ENCODE assay signal across 22 cellular contexts in the genomic region with DNA sequence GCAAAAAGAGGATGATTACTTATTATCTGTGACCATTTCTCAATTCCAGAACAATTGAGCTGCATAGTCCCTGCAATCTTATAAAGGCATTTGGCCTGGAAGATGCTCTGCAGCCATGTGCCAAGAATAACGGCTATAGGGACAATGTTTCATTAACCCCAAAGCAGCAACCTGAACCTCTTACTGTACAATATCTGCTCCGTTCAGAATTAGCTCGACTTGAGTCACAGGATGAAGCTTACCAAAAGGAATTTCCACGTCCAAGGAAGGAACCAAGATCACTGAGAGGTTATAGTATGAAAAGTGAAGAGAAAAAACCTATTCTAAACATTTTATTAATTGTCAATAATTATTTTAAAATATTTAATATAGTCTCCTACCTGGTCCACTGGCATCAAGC.
DNase-seq lines count a peak whose midpoint lies in the region; TF ChIP-seq lines count a peak whose summit lies in the region.
"Had no signal": no experiment of that assay in that cellular context is flagged by ENCODE, and none has a peak within 500 bp of the region (broad histone marks: within the 10 kb centered on the region; RNA-seq: fewer than 3 reads in every experiment).

No MANE protein-coding gene starts in this region.

- no peaks in the 10 kb centered on the region for H3K79me2 ChIP-seq in SK-N-SH (ENCODE audit: insufficient read depth)
- H3K79me2 ChIP-seq in fibroblast of lung (ENCODE audit: control insufficient read depth, insufficient read depth, low read length) = no peaks in the 10 kb centered on the region

- H4K20me1 ChIP-seq in SK-N-SH (ENCODE audit: insufficient read depth) = no peaks in the 10 kb centered on the region
- H4K20me1 ChIP-seq in fibroblast of lung (ENCODE audit: control insufficient read depth, extremely low read depth, insufficient read depth, low read length) = no peaks in the 10 kb centered on the region

- no peak for TF ChIP-seq RAD21 in SK-N-SH (IDR thresholded peaks at IDR 0.05; ENCODE audit: low read length)

- DNase-seq in GM04503 (ENCODE audit: low read depth) (peak; percentile 20), SK-N-SH (no peak), fibroblast of lung (ENCODE audit: low read depth in 2 of 2) (peak; percentile 51 to 84), skeletal muscle cell (ENCODE audit: low read depth) (peak; percentile 76), SIG-M5 (lab: John Stamatoyannopoulos, UW) (no peak), cortex of kidney (lab: John Stamatoyannopoulos, UW) (no peak), NCI-H2196 (lab: John Stamatoyannopoulos, UW; ENCODE audit: unreplicated experiment) (no peak), midbrain (lab: John Stamatoyannopoulos, UW) (no peak)
- DNase-seq: activated CD4-positive, CD25-positive, alpha-beta regulatory T cell treated with anti-CD3 and anti-CD28 coated beads, Interleukin-2, amount 50 U/mL, for 72 hours; activated gamma-delta T cell; aorta; DMS79; H9; left ventricle myocardium superior; MM.1S; NCI-H1930; NCI-H510A treated with DMSO at 0.1 percent for 48 hours; small intestine; T-helper 9 cell had no signal

- H2AFZ ChIP-seq in SK-N-SH (ENCODE audit: low read depth) (no peak overlapping the region), fibroblast of lung (ENCODE audit: low read length) (no peak overlapping the region)

- H3K9ac ChIP-seq in SK-N-SH = no peak overlapping the region
- no peak overlapping the region for H3K9ac ChIP-seq in fibroblast of lung (ENCODE audit: insufficient read depth, low read length)

- H3K27me3 ChIP-seq in SK-N-SH (ENCODE audit: insufficient read depth) (no peaks in the 10 kb centered on the region), fibroblast of lung (ENCODE audit: control insufficient read depth, insufficient read depth, low read length) (no peaks in the 10 kb centered on the region)
- H3K27me3 ChIP-seq: SJSA1 had no signal

- H3K9me2 ChIP-seq in SK-N-SH = no peaks in the 10 kb centered on the region

- WGBS in SK-N-SH (ENCODE audit: low lambda C conversion rate) = 10% methylated on average over 4 of the region's 4 CpGs

- no peak for TF ChIP-seq EP300 in SK-N-SH (IDR thresholded peaks at IDR 0.05; ENCODE audit: borderline replicate concordance in 1 of 2, low read depth in 1 of 2, low read length in 1 of 2)

- H3K4me2 ChIP-seq in SK-N-SH (peak overlapping the region; percentile 56; the same call in 1 of the 2 replicates), fibroblast of lung (ENCODE audit: extremely low read depth, insufficient read depth, low read length) (no peak overlapping the region)

- CTCF ChIA-PET in SK-N-SH (lab: Yijun Ruan, JAX) = interaction anchor here (1.4 kb wide), 1 partner anchor 59 kb away, joined by 3 read pairs; no protein-coding TSS in a partner anchor

- peak overlapping the region in 1 of 2 experiments; percentile 47; a peak in 2 of 4 replicates for H3K27ac ChIP-seq in SK-N-SH (ENCODE audit: low read depth in 2 of 2, low read length in 1 of 2)
- no peak overlapping the region for H3K27ac ChIP-seq in fibroblast of lung (ENCODE audit: insufficient read depth, low read length)
- H3K27ac ChIP-seq: C4-2B, SJSA1, thoracic aorta had no signal

- POLR2A ChIA-PET in SK-N-SH (lab: Yijun Ruan, JAX) = no interaction called here

- peaks cover 4% of the 10 kb centered on the region for H3F3A ChIP-seq in SK-N-SH (replicated peaks; ENCODE audit: insufficient read depth)

- H3K4me3 ChIP-seq in SK-N-SH (ENCODE audit: low read depth in 2 of 2, low read length in 1 of 2) (no peak overlapping the region), fibroblast of lung (replicated peaks in 1 of 4; ENCODE audit: control extremely low read depth in 1 of 4, insufficient read depth in 1 of 4, low read depth in 3 of 4, low read length in 4 of 4) (no peak overlapping the region), skeletal muscle cell (ENCODE audit: low read depth, low read length) (no peak overlapping the region)
- H3K4me3 ChIP-seq: SJSA1, thoracic aorta had no signal

- H3K36me3 ChIP-seq in SK-N-SH (replicated peaks in 1 of 2; ENCODE audit: control insufficient read depth in 1 of 2, insufficient read depth in 2 of 2, low read length in 1 of 2) = no peaks in the 10 kb centered on the region
- no peaks in the 10 kb centered on the region for H3K36me3 ChIP-seq in fibroblast of lung (ENCODE audit: control insufficient read depth, insufficient read depth, low read length)
- H3K36me3 ChIP-seq: SJSA1, thoracic aorta had no signal

- H3K4me1 ChIP-seq in SK-N-SH (ENCODE audit: control insufficient read depth in 1 of 2, insufficient read depth in 2 of 2, low read depth in 1 of 2, low read length in 1 of 2) (no peaks in the 10 kb centered on the region; a peak in 1 of 4 replicates), fibroblast of lung (ENCODE audit: control insufficient read depth, extremely low read depth, insufficient read depth, low read length) (no peaks in the 10 kb centered on the region)
- H3K4me1 ChIP-seq: SJSA1 had no signal

- H3K9me3 ChIP-seq in SK-N-SH (no peaks in the 10 kb centered on the region), fibroblast of lung (ENCODE audit: control insufficient read depth, insufficient read depth, low read depth, low read length) (no peaks in the 10 kb centered on the region)
- H3K9me3 ChIP-seq: SJSA1, thoracic aorta had no signal

- no peak for TF ChIP-seq CTCF in SK-N-SH (IDR thresholded peaks at IDR 0.05)
- TF ChIP-seq CTCF in fibroblast of lung (conservative IDR thresholded peaks at IDR 0.05 in 1 of 2, IDR thresholded peaks at IDR 0.05 in 1 of 2; ENCODE audit: low read depth in 1 of 2, low read length in 2 of 2) = no peak

TF ChIP-seq in SK-N-SH, 30 proteins besides CTCF, POLR2A, EP300 and RAD21:
- TF ChIP-seq POLR2AphosphoS5 (IDR thresholded peaks at IDR 0.05; ENCODE audit: low read depth, low read length) (no peak), RCOR1 (IDR thresholded peaks at IDR 0.05; ENCODE audit: low read length) (no peak), EZH2phosphoT487 (IDR thresholded peaks at IDR 0.05; ENCODE audit: borderline replicate concordance, low read depth) (no peak), GABPA (IDR thresholded peaks at IDR 0.05; ENCODE audit: low read depth) (no peak), FOXJ3 (CRISPR knock-in tag; IDR thresholded peaks at IDR 0.05) (no peak), SIN3A (IDR thresholded peaks at IDR 0.05; ENCODE audit: borderline replicate concordance, low read depth, low read length) (no peak), MEF2A (IDR thresholded peaks at IDR 0.05; ENCODE audit: borderline replicate concordance, low read depth) (no peak), ELF1 (IDR thresholded peaks at IDR 0.05) (no peak), JUND (IDR thresholded peaks at IDR 0.05) (no peak), NRF1 (IDR thresholded peaks at IDR 0.05; ENCODE audit: low read depth, low read length) (no peak), GATA2 (CRISPR knock-in tag; IDR thresholded peaks at IDR 0.05) (no peak), TAF1 (IDR thresholded peaks at IDR 0.05; ENCODE audit: borderline replicate concordance, low read depth, low read length) (no peak), SMC3 (IDR thresholded peaks at IDR 0.05; ENCODE audit: low read depth, low read length) (no peak), MXI1 (IDR thresholded peaks at IDR 0.05; ENCODE audit: low read depth, low read length) (no peak)
- TF ChIP-seq, protein P1, sequence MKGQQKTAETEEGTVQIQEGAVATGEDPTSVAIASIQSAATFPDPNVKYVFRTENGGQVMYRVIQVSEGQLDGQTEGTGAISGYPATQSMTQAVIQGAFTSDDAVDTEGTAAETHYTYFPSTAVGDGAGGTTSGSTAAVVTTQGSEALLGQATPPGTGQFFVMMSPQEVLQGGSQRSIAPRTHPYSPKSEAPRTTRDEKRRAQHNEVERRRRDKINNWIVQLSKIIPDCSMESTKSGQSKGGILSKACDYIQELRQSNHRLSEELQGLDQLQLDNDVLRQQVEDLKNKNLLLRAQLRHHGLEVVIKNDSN (IDR thresholded peaks at IDR 0.05; ENCODE audit: borderline replicate concordance, low read depth) = no peak
- TF ChIP-seq, protein P2, sequence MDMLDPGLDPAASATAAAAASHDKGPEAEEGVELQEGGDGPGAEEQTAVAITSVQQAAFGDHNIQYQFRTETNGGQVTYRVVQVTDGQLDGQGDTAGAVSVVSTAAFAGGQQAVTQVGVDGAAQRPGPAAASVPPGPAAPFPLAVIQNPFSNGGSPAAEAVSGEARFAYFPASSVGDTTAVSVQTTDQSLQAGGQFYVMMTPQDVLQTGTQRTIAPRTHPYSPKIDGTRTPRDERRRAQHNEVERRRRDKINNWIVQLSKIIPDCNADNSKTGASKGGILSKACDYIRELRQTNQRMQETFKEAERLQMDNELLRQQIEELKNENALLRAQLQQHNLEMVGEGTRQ (IDR thresholded peaks at IDR 0.05; ENCODE audit: borderline replicate concordance, low read depth, low read length) = no peak
- TF ChIP-seq, protein P3, sequence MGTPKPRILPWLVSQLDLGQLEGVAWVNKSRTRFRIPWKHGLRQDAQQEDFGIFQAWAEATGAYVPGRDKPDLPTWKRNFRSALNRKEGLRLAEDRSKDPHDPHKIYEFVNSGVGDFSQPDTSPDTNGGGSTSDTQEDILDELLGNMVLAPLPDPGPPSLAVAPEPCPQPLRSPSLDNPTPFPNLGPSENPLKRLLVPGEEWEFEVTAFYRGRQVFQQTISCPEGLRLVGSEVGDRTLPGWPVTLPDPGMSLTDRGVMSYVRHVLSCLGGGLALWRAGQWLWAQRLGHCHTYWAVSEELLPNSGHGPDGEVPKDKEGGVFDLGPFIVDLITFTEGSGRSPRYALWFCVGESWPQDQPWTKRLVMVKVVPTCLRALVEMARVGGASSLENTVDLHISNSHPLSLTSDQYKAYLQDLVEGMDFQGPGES (IDR thresholded peaks at IDR 0.05; ENCODE audit: low read depth, low read length) = no peak
TF ChIP-seq in SK-N-SH: peak in this region for 0.

Comparison
In these comparisons a context has a peak if more than half of its experiments do, and no peak if none do; other contexts are left out.
1. DNase-seq: peak in GM04503 (single experiment), fibroblast of lung (2 of 2) and skeletal muscle cell (single experiment); none in SK-N-SH (single experiment), SIG-M5 (single experiment), cortex of kidney (single experiment), NCI-H2196 (single experiment) and midbrain (single experiment).